Comparison of ENCODE assay signal across 8 cellular contexts in the genomic region with DNA sequence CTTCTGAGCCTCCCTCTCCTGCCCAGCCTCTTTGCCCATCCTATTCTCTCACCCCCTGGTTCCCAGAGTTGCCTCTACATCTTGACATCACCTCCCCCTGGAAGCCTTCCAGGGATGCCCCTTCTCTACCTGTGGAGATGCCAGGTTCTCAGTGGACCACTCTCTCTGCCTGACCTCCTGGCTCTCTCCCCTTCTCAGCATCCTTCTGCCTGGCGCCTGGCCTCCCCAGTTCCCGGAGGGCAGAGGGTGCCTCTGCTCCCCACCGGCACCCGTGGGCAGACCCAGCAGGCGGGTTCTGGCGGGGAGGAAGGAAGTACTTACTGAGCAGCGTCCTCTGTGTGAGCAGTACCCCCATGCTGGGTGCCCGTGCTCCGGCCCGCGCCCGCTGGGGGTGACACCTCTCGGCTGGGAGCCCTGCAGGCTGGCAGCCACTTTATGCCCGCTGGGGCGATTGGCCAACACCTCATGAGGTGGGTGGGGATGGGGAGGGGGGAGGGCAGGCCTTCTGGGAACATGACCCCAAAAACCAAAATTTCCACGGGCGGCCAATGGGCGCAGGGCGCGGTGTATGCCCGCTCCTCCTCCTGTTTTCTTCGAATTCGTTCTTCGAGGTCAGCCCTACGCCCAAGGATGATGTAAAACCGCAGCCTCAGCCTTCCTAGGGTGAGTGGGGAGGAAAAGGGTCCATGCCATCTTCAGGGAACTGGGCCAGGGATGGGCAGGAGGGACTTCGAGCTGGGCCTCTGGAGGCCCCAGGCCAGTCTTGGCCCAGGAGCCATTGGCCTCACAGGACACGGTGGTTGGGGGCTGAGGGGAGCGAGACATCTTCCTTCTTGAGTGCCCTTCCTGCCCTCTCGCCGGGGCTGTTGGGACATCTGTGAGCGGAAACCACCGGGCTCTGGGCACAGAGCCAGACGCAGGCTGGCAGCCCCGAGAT.
A peak's percentile ranks its signal among the peaks of the same experiment; 100 is the strongest.
DNase-seq lines count a peak whose midpoint lies in the region; ATAC-seq and TF ChIP-seq lines count a peak whose summit lies in the region.

A gene (minus strand): TSS at position 407 of the 937 bp plus-strand sequence. CDS start 52 bp downstream, at position 355.

- H3K4me3 ChIP-seq in GM06990 (replicated peaks; ENCODE audit: low read depth, low read length): peak within 1 kb of the TSS; percentile 80
- peak within 1 kb of the TSS; percentile 8 to 62 (median 49) for H3K4me3 ChIP-seq in subcutaneous abdominal adipose tissue (ENCODE audit: low read depth in 1 of 5, low read length in 5 of 5)

- H3K9me3 Mint-ChIP-seq in memory B cell: no peaks in the 10 kb centered on the region

- peak within 1 kb of the TSS; percentile 97 for H3K27ac Mint-ChIP-seq in memory B cell

- ATAC-seq in memory B cell (ENCODE audit: low read depth) (peak; percentile 32), GM21619 (IDR thresholded peaks at IDR 0.05; ENCODE audit: unreplicated experiment) (no peak), GM19023 (IDR thresholded peaks at IDR 0.05; ENCODE audit: unreplicated experiment) (no peak)

- peaks cover 0 to 52% (median 7%) of the 10 kb centered on the region in 5 donors for H3K4me1 ChIP-seq in subcutaneous abdominal adipose tissue (ENCODE audit: control insufficient read depth in 5 of 5, insufficient read depth in 5 of 5, low read length in 5 of 5)

- H3K27me3 ChIP-seq in GM06990 (replicated peaks; ENCODE audit: control insufficient read depth, insufficient read depth, low read length) (no peaks in the 10 kb centered on the region), subcutaneous abdominal adipose tissue (ENCODE audit: control insufficient read depth in 5 of 5, insufficient read depth in 4 of 5, low read length in 5 of 5) (peaks cover 0 to 7% (median 3%) of the 10 kb centered on the region in 5 donors)

- DNase-seq in GM06990 (ENCODE audit: extremely low read depth, insufficient read length) (peak; percentile 75), NOMO-1 treated with dmso at 0.1 percent for 144 hours (lab: John Stamatoyannopoulos, UW; ENCODE audit: unreplicated experiment) (peak; percentile 76), memory B cell (ENCODE audit: low spot score in 2 of 2) (peak; percentile 58 to 66), D341Med (ENCODE audit: low spot score) (no peak)
- DNase-seq in activated effector memory CD4-positive, alpha-beta T cell treated with anti-CD3 and anti-CD28 coated beads, Interleukin-2, amount 50 U/mL, for 16 hours: peak; percentile 86

- H3K9me3 ChIP-seq in subcutaneous abdominal adipose tissue (ENCODE audit: control insufficient read depth in 5 of 5, low read length in 5 of 5): no peaks in the 10 kb centered on the region

- H3K4me1 Mint-ChIP-seq in memory B cell: peaks cover 28% of the 10 kb centered on the region

- H3K36me3 Mint-ChIP-seq in memory B cell: peaks cover 6% of the 10 kb centered on the region

- TF ChIP-seq CTCF in GM06990 (IDR thresholded peaks at IDR 0.05; ENCODE audit: insufficient read depth, low read length, poor library complexity, severe bottlenecking): no peak

- H3K36me3 ChIP-seq in GM06990 (ENCODE audit: control insufficient read depth, insufficient read depth, low read length): no peaks in the 10 kb centered on the region; the same call in none of the 2 replicates
- H3K36me3 ChIP-seq in subcutaneous abdominal adipose tissue (ENCODE audit: control insufficient read depth in 5 of 5, insufficient read depth in 5 of 5, low read length in 5 of 5): no peaks in the 10 kb centered on the region

- H3K4me3 Mint-ChIP-seq in memory B cell: peak within 1 kb of the TSS; percentile 88

- H3K9ac ChIP-seq in subcutaneous abdominal adipose tissue (ENCODE audit: low read length in 5 of 5): peak within 1 kb of the TSS in 3 of 5 donors; percentile 55 to 62 (median 57)

- H3K27ac ChIP-seq in subcutaneous abdominal adipose tissue (ENCODE audit: low read depth, low read length): no peak within 1 kb of the TSS

- H3K27me3 Mint-ChIP-seq in memory B cell: peaks cover 2% of the 10 kb centered on the region
